8 cellular contexts compared by ENCODE assay signal in genomic region chr20:58179432-58180099, GRCh38. TPM values are rescaled to one million over a fixed set of nuclear protein-coding genes. Genes with fewer than 3 reads are reported as not detected.
DNase-seq lines count a peak whose midpoint lies in the region; ATAC-seq and TF ChIP-seq lines count a peak whose summit lies in the region.

No MANE protein-coding gene starts in this region.

- ATAC-seq in sciatic nerve (peak; percentile 66), HG03378 (IDR thresholded peaks at IDR 0.05; ENCODE audit: unreplicated experiment) (no peak), HG02840 (IDR thresholded peaks at IDR 0.05; ENCODE audit: low FRiP score, unreplicated experiment) (no peak)

- no peak for TF ChIP-seq EP300 in Ishikawa (IDR thresholded peaks at IDR 0.05; ENCODE audit: borderline replicate concordance)

- peak; percentile 92 for TF ChIP-seq CTCF in GM12872 (IDR thresholded peaks at IDR 0.05; ENCODE audit: insufficient read depth, low read depth, low read length)

- intact Hi-C loops in sciatic nerve (cut with DNase I), result loop anchor here (2.0 kb wide), 1 partner anchor 523 kb away; no protein-coding TSS in a partner anchor

- TF ChIP-seq RAD21 in Ishikawa (IDR thresholded peaks at IDR 0.05; ENCODE audit: low read depth), result peak; percentile 75

- peak; percentile 27 to 51 (median 41) for DNase-seq in T-helper 2 cell
- peak in 41 of 56 donors; percentile 4 to 74 (median 23) for DNase-seq in amygdala (lab: John Stamatoyannopoulos, UW)
- DNase-seq in hepatic stellate cell (ENCODE audit: low spot score), result peak; percentile 74
- DNase-seq in sciatic nerve (ENCODE audit: low spot score), result peak; percentile 83

TF ChIP-seq in Ishikawa, 13 proteins besides CTCF, POLR2A, EP300 and RAD21:
- no peak for TF ChIP-seq YY1 (IDR thresholded peaks at IDR 0.05; ENCODE audit: low read depth)
- no peak for TF ChIP-seq MAX (IDR thresholded peaks at IDR 0.05)
- TF ChIP-seq CEBPB (IDR thresholded peaks at IDR 0.05), result no peak
- peak; percentile 55; the same call in 1 of the 2 replicates for TF ChIP-seq EGR1 (IDR thresholded peaks at IDR 0.05)
- no peak for TF ChIP-seq REST (IDR thresholded peaks at IDR 0.05; ENCODE audit: low read depth)
- no peak for TF ChIP-seq TAF1 (IDR thresholded peaks at IDR 0.05; ENCODE audit: low read depth)
- no peak for TF ChIP-seq CREB1 (IDR thresholded peaks at IDR 0.05; ENCODE audit: low read depth)

RNA-seq across cellular contexts. Expression of gene ANKRD60, which starts 48.9 kb away (rescaled TPM):
- total RNA-seq in sciatic nerve, result not detected

Comparison
In these comparisons a context has a peak if more than half of its experiments do, and no peak if none do; other contexts are left out.
1. DNase-seq: peak in every context shown above with its lines; median percentile 83 in sciatic nerve; 74 in hepatic stellate cell; 41 in T-helper 2 cell; 23 in amygdala.